Comparison of ENCODE assay signal across 1 cellular context in the genomic region with DNA sequence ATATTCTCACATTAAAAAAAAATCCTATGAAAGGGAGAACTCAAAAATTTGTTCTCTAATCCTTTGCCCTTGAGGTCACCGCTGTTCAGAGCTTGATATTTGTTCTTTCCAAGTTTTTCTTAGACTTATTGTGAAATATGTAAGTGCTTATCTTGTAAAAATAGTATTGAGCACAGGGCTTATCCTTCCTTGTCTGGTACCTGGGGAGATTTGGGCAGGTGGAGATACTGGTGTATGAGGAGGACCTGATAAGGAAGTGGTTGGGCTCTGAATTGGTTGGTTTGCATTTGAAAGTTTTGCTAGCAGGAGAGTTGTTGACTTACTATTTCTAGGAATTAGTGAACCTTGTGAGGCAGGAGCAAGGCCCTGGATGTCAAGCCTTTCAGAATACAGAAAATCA.
TF ChIP-seq lines count a peak whose summit lies in the region.

No MANE protein-coding gene starts in this region.

TF ChIP-seq in GM23338, 12 proteins besides CTCF, POLR2A, EP300 and RAD21 (continued from another document):
- no peak for TF ChIP-seq ZNF462 (CRISPR knock-in tag; IDR thresholded peaks at IDR 0.05)
- TF ChIP-seq JUNB (IDR thresholded peaks at IDR 0.05; ENCODE audit: unreplicated experiment), result no peak
TF ChIP-seq in GM23338: peak in this region for 0.
